In genomic region chr19:17775245-17775927, GRCh38 we compare ENCODE assay signal across 9 cellular contexts. TPM values are rescaled to one million over a fixed set of nuclear protein-coding genes. Genes with fewer than 3 reads are reported as not detected.
DNase-seq lines count a peak whose midpoint lies in the region; FAIRE-seq and TF ChIP-seq lines count a peak whose summit lies in the region.
"Had no signal": no experiment of that assay in that cellular context is flagged by ENCODE, and none has a peak within 500 bp of the region (broad histone marks: within the 10 kb centered on the region; RNA-seq: fewer than 3 reads in every experiment).

No MANE protein-coding gene starts in this region.

- no peaks in the 10 kb centered on the region for H4K20me1 ChIP-seq in Loucy (ENCODE audit: insufficient read depth, low read length, poor library complexity, severe bottlenecking)

- H3F3A ChIP-seq in Loucy (ENCODE audit: low read depth), result no peaks in the 10 kb centered on the region

- H3K79me2 ChIP-seq in Loucy (ENCODE audit: insufficient read depth, low read length), result no peaks in the 10 kb centered on the region

- peaks cover 84% of the 10 kb centered on the region for H3K36me3 Mint-ChIP-seq in activated T-cell treated with anti-CD3 and anti-CD28 coated beads, Interleukin-2, amount 50 U/mL, for 24 hours (ENCODE audit: low read depth)

- H3K27me3 ChIP-seq in Loucy (ENCODE audit: insufficient read depth, low read length, poor library complexity, severe bottlenecking) (no peaks in the 10 kb centered on the region), transverse colon (peaks cover 9% of the 10 kb centered on the region), small intestine (ENCODE audit: control insufficient read depth in 2 of 2, insufficient read depth in 2 of 2, low read length in 2 of 2) (no peaks in the 10 kb centered on the region)

- FAIRE-seq in small intestine (lab: Jason Lieb, UNC), result no peak

- TF ChIP-seq EP300 in transverse colon (IDR thresholded peaks at IDR 0.05; ENCODE audit: low read depth), result no peak

- WGBS in transverse colon (ENCODE audit: low coverage in 1 of 2), 2 donors, result 71 to 90% methylated on average over 7 to 12 of the region's 16 CpGs
- 63 to 67% (median 66%) methylated on average over 15 to 16 of the region's 16 CpGs for WGBS in small intestine, 3 donors

- H3K4me3 ChIP-seq in Loucy (ENCODE audit: low read length, poor library complexity, severe bottlenecking) (no peak overlapping the region), transverse colon (no peak overlapping the region), small intestine (ENCODE audit: low read depth in 1 of 2, low read length in 2 of 2) (no peak overlapping the region)

- POLR2A ChIA-PET in GM10248 (lab: Yijun Ruan, JAX), result no interaction called here

- H3K9me3 ChIP-seq in Loucy (ENCODE audit: insufficient read depth, low read depth, low read length), result no peaks in the 10 kb centered on the region
- no peaks in the 10 kb centered on the region for H3K9me3 ChIP-seq in transverse colon
- no peaks in the 10 kb centered on the region for H3K9me3 ChIP-seq in small intestine (ENCODE audit: control insufficient read depth, low read depth)

- no peaks in the 10 kb centered on the region for H3K9me2 ChIP-seq in Loucy (replicated peaks; ENCODE audit: low read depth, low read length)

- DNase-seq in GM10248 (ENCODE audit: extremely low spot score), result no peak
- DNase-seq in activated T-cell treated with anti-CD3 and anti-CD28 coated beads, Interleukin-2, amount 50 U/mL, for 24 hours, result peak; percentile 64
- peak; percentile 54 for DNase-seq in iPS-NIHi11 (ENCODE audit: low spot score)
- DNase-seq in transverse colon, result peak; percentile 49
- no peak for DNase-seq in NCI-H226
- no peak for DNase-seq in small intestine
- no peak for DNase-seq in NCI-H1048 (lab: John Stamatoyannopoulos, UW)

- H3K4me3 Mint-ChIP-seq in activated T-cell treated with anti-CD3 and anti-CD28 coated beads, Interleukin-2, amount 50 U/mL, for 24 hours, result no peak overlapping the region

- H3K9me3 Mint-ChIP-seq in activated T-cell treated with anti-CD3 and anti-CD28 coated beads, Interleukin-2, amount 50 U/mL, for 24 hours, result no peaks in the 10 kb centered on the region

- H3K4me2 ChIP-seq in Loucy (ENCODE audit: low read depth, low read length, poor library complexity, severe bottlenecking), result no peak overlapping the region

- intact Hi-C loops in transverse colon (cut with DNase I; ENCODE audit: low total_unique reads), result no loop called here

- H3K27ac ChIP-seq in transverse colon (no peak overlapping the region), small intestine (ENCODE audit: low read depth in 1 of 2, low read length in 1 of 2) (no peak overlapping the region)

- H3K27ac Mint-ChIP-seq in activated T-cell treated with anti-CD3 and anti-CD28 coated beads, Interleukin-2, amount 50 U/mL, for 24 hours, result peak overlapping the region; percentile 66

- no peaks in the 10 kb centered on the region for H3K27me3 Mint-ChIP-seq in activated T-cell treated with anti-CD3 and anti-CD28 coated beads, Interleukin-2, amount 50 U/mL, for 24 hours

- no peak overlapping the region for H2AFZ ChIP-seq in Loucy (ENCODE audit: low read length)

- H3K4me1 ChIP-seq in Loucy (ENCODE audit: insufficient read depth, low read length, poor library complexity, severe bottlenecking) (no peaks in the 10 kb centered on the region), transverse colon (peaks cover 0 to 12% (median 12%) of the 10 kb centered on the region in 4 donors), small intestine (ENCODE audit: control insufficient read depth in 2 of 2, insufficient read depth in 1 of 2, low read depth in 1 of 2, low read length in 1 of 2) (no peaks in the 10 kb centered on the region)

- H3K36me3 ChIP-seq in Loucy (ENCODE audit: insufficient read depth, low read length) (peaks cover 46% of the 10 kb centered on the region; the same call in 1 of the 2 replicates), transverse colon (no peaks in the 10 kb centered on the region), small intestine (ENCODE audit: control insufficient read depth in 2 of 2, insufficient read depth in 2 of 2, low read length in 2 of 2) (no peaks in the 10 kb centered on the region)

- CTCF ChIA-PET in GM10248 (lab: Yijun Ruan, JAX), result interaction anchor here (0.9 to 4.6 kb wide), 17 partner anchors 9 to 76 kb away, joined by 3 to 49 read pairs (median 6); partner anchors contain the start of gene FCHO1

- H3K9ac ChIP-seq in Loucy (ENCODE audit: low read depth, low read length, poor library complexity, severe bottlenecking), result no peak overlapping the region

- peak; percentile 38 for TF ChIP-seq CTCF in GM10248 (IDR thresholded peaks at IDR 0.05; ENCODE audit: control extremely low read depth, extremely low read depth, low read depth, missing control alignments)
- peak; percentile 92 for TF ChIP-seq CTCF in Loucy (conservative IDR thresholded peaks at IDR 0.05; ENCODE audit: low read length)
- TF ChIP-seq CTCF in transverse colon (IDR thresholded peaks at IDR 0.05), result peak; percentile 27 to 42 (median 39)

- TF ChIP-seq POLR2A in transverse colon (IDR thresholded peaks at IDR 0.05), result no peak

- in situ Hi-C loops in transverse colon (cut with MboI; ENCODE audit: low pct_ligation_motif_present in 1 of 4, low pct_unique_long_range_greater_than_20kb in 1 of 4, low sequenced_read_pairs in 3 of 4), result loop anchor here in 1 of 4 donors (10.0 kb wide), 1 partner anchor 71 kb away; no protein-coding TSS in a partner anchor

- peaks cover 22% of the 10 kb centered on the region for H3K4me1 Mint-ChIP-seq in activated T-cell treated with anti-CD3 and anti-CD28 coated beads, Interleukin-2, amount 50 U/mL, for 24 hours (ENCODE audit: low read depth)

RNA-seq across cellular contexts. Expression of gene B3GNT3, which starts 19.6 kb away (rescaled TPM):
- total RNA-seq in transverse colon, result 100 to 1,000 TPM in 3 of 4 donors, 10 to 100 TPM in 1; 52.1 to 180 (median 144) TPM
- polyA plus RNA-seq in small intestine, result 10 to 100 TPM; 32.0 to 45.2 (median 37.3) TPM
- total RNA-seq: T-helper 2 cell treated with Interferon-gamma antibody and Interleukin-4, amounts not matched to agents 100 ng/mL and 5 ng/mL, for 36 hours had no signal

RNA-seq across cellular contexts. Expression of gene FCHO1, which starts 24.1 kb away (rescaled TPM):
- total RNA-seq in transverse colon, result 10 to 100 TPM in 1 of 4 donors, 1 to 10 TPM in 2, under 1 TPM in 1; 0.60 to 26.9 (median 3.8) TPM
- 1 to 10 TPM; 1.4 to 3.1 (median 2.4) TPM for polyA plus RNA-seq in small intestine

RNA-seq across cellular contexts. Expression of gene INSL3, which starts 45.9 kb away (rescaled TPM):
- not detected for total RNA-seq in transverse colon
- under 1 TPM in 1 of 3 donors, not detected in 2; 0.13 TPM for polyA plus RNA-seq in small intestine

RNA-seq across cellular contexts. Expression of gene MAP1S, which starts 56.1 kb away (rescaled TPM):
- 100 to 1,000 TPM in 2 of 4 donors, 10 to 100 TPM in 2; 30.2 to 159 (median 68.0) TPM for total RNA-seq in transverse colon
- 10 to 100 TPM; 18.0 to 26.4 (median 24.3) TPM for polyA plus RNA-seq in small intestine

Comparison
In these comparisons a context has a peak if more than half of its experiments do, and no peak if none do; other contexts are left out.
1. DNase-seq: peak in activated T-cell treated with anti-CD3 and anti-CD28 coated beads, Interleukin-2, amount 50 U/mL, for 24 hours (single experiment), iPS-NIHi11 (single experiment) and transverse colon (single experiment); none in GM10248 (single experiment), NCI-H226 (single experiment), small intestine (single experiment) and NCI-H1048 (single experiment).
2. CTCF ChIP-seq: peak in every context shown above with its lines; median percentile 92 in Loucy; 39 in transverse colon; 38 in GM10248.